Comparison of ENCODE assay signal across 8 cellular contexts in the genomic region with DNA sequence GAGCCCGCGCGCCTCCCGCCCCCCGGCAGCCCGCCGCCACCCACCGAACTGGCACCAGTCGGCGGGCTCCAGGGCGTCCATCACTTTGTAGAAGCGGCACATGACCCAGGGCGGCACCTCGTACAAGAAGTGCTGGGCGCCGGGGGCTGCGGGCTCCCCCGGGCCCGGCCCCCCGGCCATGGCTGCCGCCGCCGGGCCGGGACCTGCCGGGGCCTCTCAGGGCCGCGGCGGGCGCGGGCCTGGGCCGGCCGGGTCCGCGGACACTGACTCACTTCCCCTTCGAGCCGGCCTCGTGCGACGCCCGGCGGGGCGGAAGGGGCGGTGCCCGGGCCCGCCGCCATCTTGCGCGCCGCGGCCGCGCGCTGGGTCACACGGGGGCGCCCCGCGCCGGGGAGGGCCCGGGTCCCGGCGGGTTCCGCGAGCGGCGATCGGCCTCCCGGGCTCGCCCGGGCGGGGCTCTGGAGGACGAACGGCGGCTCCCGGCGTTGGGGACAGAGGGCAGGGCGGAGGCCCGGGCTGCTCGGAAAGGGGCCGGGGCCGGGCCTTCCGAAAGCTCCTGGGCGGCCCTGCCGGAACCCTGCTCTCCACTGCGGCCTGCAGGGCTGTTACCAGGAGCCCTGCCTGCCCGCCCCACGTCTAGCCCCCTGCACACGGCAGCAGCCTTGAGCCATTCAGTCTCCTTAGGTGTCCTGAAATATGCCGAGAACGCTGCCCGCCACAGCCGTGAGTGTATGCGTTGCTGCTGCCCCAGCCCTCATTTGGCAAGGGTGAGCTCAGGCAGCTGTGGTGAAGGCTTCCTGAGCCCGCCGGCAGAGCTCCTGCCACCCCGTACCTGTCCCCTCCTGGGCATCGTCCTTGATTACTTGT. TPM values are rescaled to one million over a fixed set of nuclear protein-coding genes. Genes with fewer than 3 reads are reported as not detected.
DNase-seq lines count a peak whose midpoint lies in the region; ATAC-seq and TF ChIP-seq lines count a peak whose summit lies in the region.

A gene (minus strand): TSS at position 270 of the 867 bp plus-strand sequence. CDS start 90 bp downstream, at position 180.

- TF ChIP-seq CTCF in astrocyte of the cerebellum (IDR thresholded peaks at IDR 0.05; ENCODE audit: low read depth, low read length, missing control alignments), result no peak

- in situ Hi-C loops in astrocyte of the cerebellum (cut with HindIII; ENCODE audit: low sequenced_read_pairs), result no loop called here

- DNase-seq in DMS114 treated with DMSO at 0.1 percent for 48 hours (lab: John Stamatoyannopoulos, UW; ENCODE audit: unreplicated experiment), result peak; percentile 2
- DNase-seq in HUDEP-2 (lab: John Stamatoyannopoulos, UW; ENCODE audit: unreplicated experiment in 76 of 76), result peak in 40 of 76 experiments; percentile 1 to 54 (median 29)
- peak in 4 of 5 donors; percentile 30 to 56 (median 38) for DNase-seq in T-helper 1 cell
- DNase-seq in astrocyte of the cerebellum (ENCODE audit: low read depth), result no peak
- DNase-seq in left ventricle myocardium superior, result peak; percentile 78
- DNase-seq in putamen (ENCODE audit: low spot score), result peak; percentile 32
- no peak for DNase-seq in NCI-H2107 treated with DMSO at 0.1 percent for 48 hours (lab: John Stamatoyannopoulos, UW; ENCODE audit: unreplicated experiment)

- peak within 1 kb of the TSS; percentile 45 for H3K4me3 ChIP-seq in astrocyte of the cerebellum (ENCODE audit: low read depth, low read length)

- intact Hi-C loops in left ventricle myocardium superior (cut with micrococcal nuclease), result no loop called here

- ATAC-seq in GM21360 (IDR thresholded peaks at IDR 0.05; ENCODE audit: unreplicated experiment) (peak; percentile 60), left ventricle myocardium superior (peak; percentile 90)

RNA-seq across cellular contexts. Expression of the gene that starts here (rescaled TPM):
- 33.9 TPM for total RNA-seq in left ventricle myocardium superior

Comparison
In these comparisons a context has a peak if more than half of its experiments do, and no peak if none do; other contexts are left out.
1. DNase-seq: peak in DMS114 treated with DMSO at 0.1 percent for 48 hours (single experiment), HUDEP-2 (40 of 76), T-helper 1 cell (4 of 5), left ventricle myocardium superior (single experiment) and putamen (single experiment); none in astrocyte of the cerebellum (single experiment) and NCI-H2107 treated with DMSO at 0.1 percent for 48 hours (single experiment).